Comparison of ENCODE assay signal across 24 cellular contexts in genomic region chr1:29647581-29647980, GRCh38.
"Had no signal": no experiment of that assay in that cellular context is flagged by ENCODE, and none has a peak within 500 bp of the region (broad histone marks: within the 10 kb centered on the region; RNA-seq: fewer than 3 reads in every experiment).

No MANE protein-coding gene starts in this region.

- DNase-seq: activated CD4-positive, alpha-beta T cell treated with anti-CD3 and anti-CD28 coated beads, Interleukin-2, amount 10 ng/mL, durations not matched to agents 7 days and 5 days; activated CD4-positive, CD25-positive, alpha-beta regulatory T cell; activated CD8-positive, alpha-beta T cell treated with anti-CD3 and anti-CD28 coated beads, Interleukin-2, amount 10 ng/mL, durations not matched to agents 7 days and 5 days; activated naive CD4-positive, alpha-beta T cell treated with Interleukin-2 at 50 U/mL for 16 hours; activated naive CD8-positive, alpha-beta T cell treated with anti-CD3 and anti-CD28 coated beads, Interleukin-2, amount 10 ng/mL, durations not matched to agents 7 days and 5 days; activated T-cell treated with anti-CD3 and anti-CD28 coated beads, Interleukin-2, amount 50 U/mL, for 24 hours; aorta; dermis blood vessel endothelial cell; effector memory CD4-positive, alpha-beta T cell; esophagus squamous epithelium; immature natural killer cell; left cardiac atrium; mesendoderm; naive thymus-derived CD4-positive, alpha-beta T cell; small intestine; stimulated activated CD4-positive, alpha-beta T cell treated with anti-CD3 and anti-CD28 coated beads, Interleukin-15, amount 100 ng/mL, for 24 hours; stimulated activated CD4-positive, alpha-beta T cell treated with anti-CD3 and anti-CD28 coated beads, Interleukin-2, amount 100 ng/mL, for 48 hours; T-cell; trophoblast cell had no signal

- ATAC-seq: activated CD8-positive, alpha-beta T cell treated with anti-CD3 and anti-CD28 coated beads, Interleukin-2, amount 10 ng/mL, durations not matched to agents 7 days and 5 days; left cardiac atrium; naive thymus-derived CD4-positive, alpha-beta T cell; stimulated activated naive CD8-positive, alpha-beta T cell treated with anti-CD3 and anti-CD28 coated beads, Interleukin-15, amount 100 ng/mL, for 72 hours; T-cell had no signal

- H3K4me3 ChIP-seq: esophagus squamous epithelium, prostate gland, right atrium auricular region, vagina had no signal

- H3K4me3 Mint-ChIP-seq: activated CD4-positive, alpha-beta T cell treated with anti-CD3 and anti-CD28 coated beads, Interleukin-2, amount 10 ng/mL, durations not matched to agents 7 days and 5 days; activated CD8-positive, alpha-beta T cell treated with anti-CD3 and anti-CD28 coated beads, Interleukin-2, amount 10 ng/mL, durations not matched to agents 7 days and 5 days; activated naive CD8-positive, alpha-beta T cell treated with anti-CD3 and anti-CD28 coated beads, Interleukin-2, amount 10 ng/mL, durations not matched to agents 7 days and 5 days; activated T-cell treated with anti-CD3 and anti-CD28 coated beads, Interleukin-2, amount 50 U/mL, for 24 hours; immature natural killer cell; naive thymus-derived CD4-positive, alpha-beta T cell; stimulated activated naive CD8-positive, alpha-beta T cell treated with anti-CD3 and anti-CD28 coated beads, Interleukin-15, amount 100 ng/mL, for 72 hours; T-cell had no signal

- H3K9me3 Mint-ChIP-seq: activated CD4-positive, alpha-beta T cell treated with anti-CD3 and anti-CD28 coated beads, Interleukin-2, amount 10 ng/mL, durations not matched to agents 7 days and 5 days; activated naive CD8-positive, alpha-beta T cell treated with anti-CD3 and anti-CD28 coated beads, Interleukin-2, amount 10 ng/mL, durations not matched to agents 7 days and 5 days; activated T-cell treated with anti-CD3 and anti-CD28 coated beads, Interleukin-2, amount 50 U/mL, for 24 hours; activated T-helper 2 cell treated with anti-CD3 and anti-CD28 coated beads, Interferon-gamma antibody, Interleukin-2, Interleukin-4, amounts not matched to agents 10 μg/mL and 5 μg/mL and 100 μg/mL, durations not matched to agents 14 hours and 24 hours and 36 hours; stimulated activated naive CD8-positive, alpha-beta T cell treated with anti-CD3 and anti-CD28 coated beads, Interleukin-15, amount 100 ng/mL, for 72 hours; T-cell had no signal

- H3K4me1 Mint-ChIP-seq: activated CD4-positive, alpha-beta T cell treated with anti-CD3 and anti-CD28 coated beads, Interleukin-2, amount 10 ng/mL, durations not matched to agents 7 days and 5 days; activated naive CD8-positive, alpha-beta T cell treated with anti-CD3 and anti-CD28 coated beads, Interleukin-2, amount 10 ng/mL, durations not matched to agents 7 days and 5 days; immature natural killer cell; stimulated activated naive CD8-positive, alpha-beta T cell treated with anti-CD3 and anti-CD28 coated beads, Interleukin-15, amount 100 ng/mL, for 72 hours; T-cell had no signal

- H3K27ac Mint-ChIP-seq: activated CD4-positive, alpha-beta T cell treated with anti-CD3 and anti-CD28 coated beads, Interleukin-2, amount 10 ng/mL, durations not matched to agents 7 days and 5 days; activated CD8-positive, alpha-beta T cell treated with anti-CD3 and anti-CD28 coated beads, Interleukin-2, amount 10 ng/mL, durations not matched to agents 7 days and 5 days; activated naive CD8-positive, alpha-beta T cell treated with anti-CD3 and anti-CD28 coated beads, Interleukin-2, amount 10 ng/mL, durations not matched to agents 7 days and 5 days; activated T-cell treated with anti-CD3 and anti-CD28 coated beads, Interleukin-2, amount 50 U/mL, for 24 hours; activated T-helper 2 cell treated with anti-CD3 and anti-CD28 coated beads, Interferon-gamma antibody, Interleukin-2, Interleukin-4, amounts not matched to agents 10 μg/mL and 5 μg/mL and 100 μg/mL, durations not matched to agents 14 hours and 24 hours and 36 hours; immature natural killer cell; naive thymus-derived CD4-positive, alpha-beta T cell; stimulated activated naive CD8-positive, alpha-beta T cell treated with anti-CD3 and anti-CD28 coated beads, Interleukin-15, amount 100 ng/mL, for 72 hours; T-cell had no signal

- H3K36me3 Mint-ChIP-seq: activated naive CD8-positive, alpha-beta T cell treated with anti-CD3 and anti-CD28 coated beads, Interleukin-2, amount 10 ng/mL, durations not matched to agents 7 days and 5 days; immature natural killer cell; naive thymus-derived CD4-positive, alpha-beta T cell; T-cell had no signal
